ENCODE assay signal across 18 cellular contexts in genomic region chr1:34236089-34236488, GRCh38. TPM values are rescaled to one million over a fixed set of nuclear protein-coding genes. Genes with fewer than 3 reads are reported as not detected.
DNase-seq lines count a peak whose midpoint lies in the region; ATAC-seq and TF ChIP-seq lines count a peak whose summit lies in the region.
"Had no signal": no experiment of that assay in that cellular context is flagged by ENCODE, and none has a peak within 500 bp of the region (broad histone marks: within the 10 kb centered on the region; RNA-seq: fewer than 3 reads in every experiment).

No MANE protein-coding gene starts in this region.

- no peaks in the 10 kb centered on the region for H3K36me3 ChIP-seq in endodermal cell (ENCODE audit: control insufficient read depth, insufficient read depth, low read length)
- H3K36me3 ChIP-seq in hepatocyte (replicated peaks; ENCODE audit: insufficient read depth, low read depth) = no peaks in the 10 kb centered on the region
- H3K36me3 ChIP-seq in liver (ENCODE audit: control insufficient read depth in 4 of 4, insufficient read depth in 3 of 4, low read depth in 1 of 4, low read length in 3 of 4) = no peaks in the 10 kb centered on the region
- H3K36me3 ChIP-seq in testis (ENCODE audit: low read depth, missing control alignments) = no peaks in the 10 kb centered on the region
- H3K36me3 ChIP-seq in CD8-positive, alpha-beta T cell (ENCODE audit: insufficient read depth, low read length) = no peaks in the 10 kb centered on the region
- H3K36me3 ChIP-seq: HAP-1 had no signal

- H3K79me2 ChIP-seq in hepatocyte = no peaks in the 10 kb centered on the region

- peaks cover 8% of the 10 kb centered on the region for H3K4me1 Mint-ChIP-seq in endodermal cell
- H3K4me1 Mint-ChIP-seq in CD8-positive, alpha-beta T cell (ENCODE audit: low read depth) = no peaks in the 10 kb centered on the region
- H3K4me1 Mint-ChIP-seq: CD4-positive, alpha-beta memory T cell had no signal

- H3K27ac ChIP-seq in endodermal cell (ENCODE audit: low read depth, low read length) (no peak overlapping the region), hepatocyte (no peak overlapping the region), liver (ENCODE audit: low read depth in 1 of 2, low read length in 2 of 2) (no peak overlapping the region), testis (no peak overlapping the region)
- no peak overlapping the region for H3K27ac ChIP-seq in CD8-positive, alpha-beta T cell (ENCODE audit: low read depth, low read length)

- H3K4me1 ChIP-seq in endodermal cell (ENCODE audit: control insufficient read depth, insufficient read depth, low read length) (no peaks in the 10 kb centered on the region), hepatocyte (ENCODE audit: insufficient read depth) (peaks cover 3% of the 10 kb centered on the region), liver (ENCODE audit: control insufficient read depth in 4 of 4, insufficient read depth in 4 of 4, low read length in 3 of 4) (peaks cover 4 to 13% (median 7%) of the 10 kb centered on the region in 4 donors), testis (peaks cover 5% of the 10 kb centered on the region)
- no peaks in the 10 kb centered on the region for H3K4me1 ChIP-seq in CD8-positive, alpha-beta T cell (ENCODE audit: insufficient read depth, low read length)
- H3K4me1 ChIP-seq: Caco-2, HAP-1 had no signal

- peaks cover 10% of the 10 kb centered on the region for H3K9me3 ChIP-seq in endodermal cell (ENCODE audit: control insufficient read depth, low read length)
- no peaks in the 10 kb centered on the region for H3K9me3 ChIP-seq in hepatocyte (ENCODE audit: low read depth)
- no peaks in the 10 kb centered on the region for H3K9me3 ChIP-seq in liver (ENCODE audit: control insufficient read depth in 4 of 4, low read length in 3 of 4)
- no peaks in the 10 kb centered on the region for H3K9me3 ChIP-seq in testis
- H3K9me3 ChIP-seq in CD8-positive, alpha-beta T cell (ENCODE audit: low read length) = no peaks in the 10 kb centered on the region
- H3K9me3 ChIP-seq: Caco-2, HAP-1 had no signal

- WGBS in endodermal cell (ENCODE audit: insufficient coverage in 1 of 2, insufficient read length in 1 of 2), 2 experiments = 90 to 93% methylated on average over 5 to 6 of the region's 6 CpGs
- WGBS in hepatocyte (ENCODE audit: low lambda C conversion rate, missing lambda C conversion rate) = 60% methylated on average over 6 of the region's 6 CpGs
- 33% methylated on average over 6 of the region's 6 CpGs for WGBS in liver
- 42 to 45% methylated on average over 5 to 6 of the region's 6 CpGs for WGBS in testis, 2 donors

- DNase-seq in endodermal cell (no peak), hepatocyte (ENCODE audit: low spot score) (peak; percentile 33), testis (peak; percentile 58), KBM-7 (no peak)
- no peak for DNase-seq in CD8-positive, alpha-beta T cell
- DNase-seq: C1 segment of cervical spinal cord; Caco-2; CD4-positive, alpha-beta memory T cell; DMS153; DND-41; GOT3; HFFc6 had no signal

- in situ Hi-C loops in KBM-7 (cut with MboI; ENCODE audit: low pct_unique_long_range_greater_than_20kb, low sequenced_read_pairs) = no loop called here

- no peak for TF ChIP-seq POLR2A in testis (IDR thresholded peaks at IDR 0.05)

- TF ChIP-seq CTCF in endodermal cell (conservative IDR thresholded peaks at IDR 0.05) (peak; percentile 17), hepatocyte (IDR thresholded peaks at IDR 0.05; ENCODE audit: poor library complexity) (no peak), liver (IDR thresholded peaks at IDR 0.05; ENCODE audit: low read depth, low read length, missing input control) (no peak), testis (IDR thresholded peaks at IDR 0.05) (no peak)
- TF ChIP-seq CTCF in CD8-positive, alpha-beta T cell (IDR thresholded peaks at IDR 0.05) = no peak

- H2AFZ ChIP-seq in hepatocyte = no peak overlapping the region

- H3K4me3 ChIP-seq in endodermal cell (ENCODE audit: low read length) (no peak overlapping the region), hepatocyte (no peak overlapping the region), liver (ENCODE audit: low read depth in 1 of 3, low read length in 3 of 3) (no peak overlapping the region), testis (no peak overlapping the region)
- H3K4me3 ChIP-seq in CD8-positive, alpha-beta T cell (ENCODE audit: low read depth, low read length) = no peak overlapping the region
- H3K4me3 ChIP-seq: GM12878, HAP-1 had no signal

- CTCF ChIA-PET in CD8-positive, alpha-beta T cell (lab: Charles Lee) = no interaction called here

- peaks cover 24% of the 10 kb centered on the region for H3K27me3 ChIP-seq in endodermal cell (ENCODE audit: control insufficient read depth, insufficient read depth, low read length, poor library complexity, severe bottlenecking)
- no peaks in the 10 kb centered on the region for H3K27me3 ChIP-seq in hepatocyte
- H3K27me3 ChIP-seq in liver (ENCODE audit: control insufficient read depth in 4 of 4, insufficient read depth in 4 of 4, low read length in 3 of 4) = no peaks in the 10 kb centered on the region
- no peaks in the 10 kb centered on the region for H3K27me3 ChIP-seq in testis
- H3K27me3 ChIP-seq in CD8-positive, alpha-beta T cell (ENCODE audit: insufficient read depth, low read length) = no peaks in the 10 kb centered on the region

- H3K27ac Mint-ChIP-seq in endodermal cell = no peak overlapping the region
- H3K27ac Mint-ChIP-seq in CD8-positive, alpha-beta T cell = no peak overlapping the region
- H3K27ac Mint-ChIP-seq: CD4-positive, alpha-beta memory T cell; HFFc6 had no signal

- no peaks in the 10 kb centered on the region for H3K9me2 ChIP-seq in hepatocyte (replicated peaks; ENCODE audit: insufficient read depth)

- intact Hi-C loops in testis (cut with DNase I; ENCODE audit: low total_unique reads) = no loop called here
- intact Hi-C loops in CD8-positive, alpha-beta T cell (cut with DNase I, micrococcal nuclease) = no loop called here

- no peak for TF ChIP-seq RAD21 in liver (IDR thresholded peaks at IDR 0.05)

- no peaks in the 10 kb centered on the region for H3K36me3 Mint-ChIP-seq in endodermal cell (ENCODE audit: low read depth)
- H3K36me3 Mint-ChIP-seq in CD8-positive, alpha-beta T cell = no peaks in the 10 kb centered on the region
- H3K36me3 Mint-ChIP-seq: CD4-positive, alpha-beta memory T cell had no signal

- ATAC-seq in GM21390 (IDR thresholded peaks at IDR 0.05; ENCODE audit: unreplicated experiment) = no peak
- no peak for ATAC-seq in CD8-positive, alpha-beta T cell
- ATAC-seq: GM12878 had no signal

- H3K4me2 ChIP-seq in hepatocyte = peak overlapping the region; percentile 41

- H3K9me3 Mint-ChIP-seq in endodermal cell = peaks cover 10% of the 10 kb centered on the region
- H3K9me3 Mint-ChIP-seq in CD8-positive, alpha-beta T cell = no peaks in the 10 kb centered on the region

- POLR2A ChIA-PET in CD8-positive, alpha-beta T cell (lab: Charles Lee) = no interaction called here

- peaks cover 34% of the 10 kb centered on the region for H3K27me3 Mint-ChIP-seq in endodermal cell (ENCODE audit: insufficient read depth)
- H3K27me3 Mint-ChIP-seq in CD8-positive, alpha-beta T cell (ENCODE audit: low read depth) = peaks cover 2% of the 10 kb centered on the region

- no peaks in the 10 kb centered on the region for H4K20me1 ChIP-seq in hepatocyte (ENCODE audit: insufficient read depth, poor library complexity, severe bottlenecking)

- H3K9ac ChIP-seq in endodermal cell (ENCODE audit: extremely low read depth, low read length, poor library complexity, severe bottlenecking) = no peak overlapping the region
- H3K9ac ChIP-seq in liver (ENCODE audit: low read depth in 1 of 2, low read length in 2 of 2) = no peak overlapping the region

- H3K4me3 Mint-ChIP-seq in endodermal cell = no peak overlapping the region
- H3K4me3 Mint-ChIP-seq in CD8-positive, alpha-beta T cell = no peak overlapping the region
- H3K4me3 Mint-ChIP-seq: CD4-positive, alpha-beta memory T cell; HFFc6 had no signal

TF ChIP-seq in liver, 16 proteins besides CTCF, POLR2A, EP300 and RAD21:
- TF ChIP-seq SP1 (IDR thresholded peaks at IDR 0.05) (no peak), JUND (IDR thresholded peaks at IDR 0.05) (peak in 1 of 2 donors; percentile 11), REST (IDR thresholded peaks at IDR 0.05) (no peak), TAF1 (conservative IDR thresholded peaks at IDR 0.05) (no peak), HNF4A (conservative IDR thresholded peaks at IDR 0.05) (peak; percentile 47 to 61), HNF4G (IDR thresholded peaks at IDR 0.05) (no peak)

RNA-seq across cellular contexts. Expression of gene C1orf94, which starts 59.4 kb away (rescaled TPM):
- total RNA-seq in endodermal cell (under 1 TPM; 0.15 to 0.29 TPM), hepatocyte (not detected in 2 replicates), liver (not detected), testis (10 to 100 TPM; 16.5 to 17.9 TPM)
- polyA plus RNA-seq in endodermal cell (2013, experiment 1 of 2) = 0.46 TPM
- polyA plus RNA-seq in endodermal cell (2013, experiment 2 of 2) = 0.21 TPM
- polyA plus RNA-seq in hepatocyte (not detected in 2 replicates), liver (not detected), testis (ENCODE audit: insufficient read depth, low read depth, low replicate concordance) (68.8 TPM)
- not detected for total RNA-seq in CD8-positive, alpha-beta T cell
- total RNA-seq: A172; Caco-2; CD4-positive, alpha-beta memory T cell; GM12878; HFFc6 had no signal
- polyA plus RNA-seq: BJ; CD4-positive, alpha-beta memory T cell; GM12878 had no signal

Comparison
In these comparisons a context has a peak if more than half of its experiments do, and no peak if none do; other contexts are left out.
1. DNase-seq: peak in hepatocyte (single experiment) and testis (single experiment); none in endodermal cell (single experiment), KBM-7 (single experiment) and CD8-positive, alpha-beta T cell (0 of 7).
2. RNA of gene C1orf94, which starts 59.4 kb away (total RNA-seq): 16.5 to 17.9 TPM in testis; 0.15 to 0.29 TPM in endodermal cell, not detected in hepatocyte, not detected in liver and not detected in CD8-positive, alpha-beta T cell; every median in the first group is over 10 times any median in the second.